ENCODE assay signal across 19 cellular contexts in the genomic region with DNA sequence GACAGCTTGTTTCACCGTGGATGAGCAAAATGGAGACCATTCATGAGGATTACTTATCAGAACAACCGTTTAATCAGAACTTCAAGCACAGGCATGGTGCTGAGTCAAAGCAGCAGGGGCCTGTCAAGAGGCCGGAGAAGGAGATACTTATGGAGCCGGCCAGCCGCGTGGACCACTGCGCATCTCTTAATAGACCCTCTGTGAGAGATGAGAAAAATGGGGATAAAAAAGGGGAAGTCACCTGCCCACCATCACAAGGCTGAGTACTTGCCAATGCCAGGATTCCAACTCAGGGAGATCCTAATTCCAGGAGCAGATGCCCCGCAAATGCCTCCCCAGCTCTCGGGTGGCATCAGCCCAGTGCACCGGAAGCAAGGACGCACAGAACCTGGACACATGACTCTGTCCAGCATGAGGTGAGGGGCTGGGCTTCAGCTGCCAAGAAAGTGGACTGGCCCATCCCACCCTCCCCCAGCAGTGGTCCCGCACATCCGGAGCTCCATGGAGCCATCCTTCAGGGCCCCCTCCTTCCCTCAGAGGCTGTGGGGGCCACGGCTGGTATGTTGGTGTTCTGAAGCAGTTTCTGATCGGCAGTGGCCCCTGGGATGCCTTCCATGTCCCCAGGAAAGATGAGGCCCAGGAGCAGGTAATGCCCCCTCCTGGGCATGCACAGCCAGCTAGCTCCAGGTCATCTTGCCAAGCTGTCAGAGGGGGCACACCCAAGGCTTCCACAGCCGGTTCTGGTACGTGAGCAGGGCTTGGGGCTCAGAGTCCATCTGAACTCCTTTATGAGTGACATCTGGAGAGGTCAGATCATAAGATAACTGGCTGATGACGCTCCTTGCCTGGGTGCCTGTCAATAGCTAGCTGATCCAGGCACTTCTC.
DNase-seq lines count a peak whose midpoint lies in the region; ATAC-seq and TF ChIP-seq lines count a peak whose summit lies in the region.
"Had no signal": no experiment of that assay in that cellular context is flagged by ENCODE, and none has a peak within 500 bp of the region (broad histone marks: within the 10 kb centered on the region; RNA-seq: fewer than 3 reads in every experiment).

No MANE protein-coding gene starts in this region.

- peak overlapping the region; percentile 94 to 100 (median 98); a peak in 20 of 22 replicates for H3K4me2 ChIP-seq in BLaER1 treated with 17β-estradiol and CSF1 and Interleukin-3, amounts not matched to agents 10 nM and 100 nM
- H3K4me2 ChIP-seq: A549, KMS-11 had no signal

- H3K4me1 ChIP-seq in BLaER1 treated with 17β-estradiol and CSF1 and Interleukin-3, amounts not matched to agents 10 nM and 100 nM, result peaks cover 21 to 56% (median 52%) of the 10 kb centered on the region in 10 experiments
- H3K4me1 ChIP-seq in endodermal cell (ENCODE audit: control insufficient read depth, insufficient read depth, low read length), result no peaks in the 10 kb centered on the region
- H3K4me1 ChIP-seq in thoracic aorta (ENCODE audit: control insufficient read depth in 1 of 2, low read depth in 2 of 2), result peaks cover 34 to 82% of the 10 kb centered on the region in 2 donors
- H3K4me1 ChIP-seq in mucosa of descending colon (ENCODE audit: low read depth), result no peaks in the 10 kb centered on the region
- H3K4me1 ChIP-seq: A549, BE2C had no signal

- H3K36me3 Mint-ChIP-seq in endodermal cell (ENCODE audit: low read depth), result no peaks in the 10 kb centered on the region

- H3K9me3 ChIP-seq in BLaER1 treated with 17β-estradiol and CSF1 and Interleukin-3, amounts not matched to agents 10 nM and 100 nM (replicated peaks in 1 of 11), result no peaks in the 10 kb centered on the region
- no peaks in the 10 kb centered on the region for H3K9me3 ChIP-seq in endodermal cell (ENCODE audit: control insufficient read depth, low read length)
- no peaks in the 10 kb centered on the region for H3K9me3 ChIP-seq in thoracic aorta
- H3K9me3 ChIP-seq in mucosa of descending colon, result peaks cover 20% of the 10 kb centered on the region
- H3K9me3 ChIP-seq: A549, BE2C had no signal

- WGBS in endodermal cell (ENCODE audit: insufficient coverage in 1 of 2, insufficient read length in 1 of 2), 2 experiments, result 88 to 96% methylated on average over 12 to 18 of the region's 18 CpGs

- DNase-seq in NCI-H82 (lab: John Stamatoyannopoulos, UW), result peak; percentile 63
- DNase-seq in endodermal cell, result peak; percentile 13
- no peak for DNase-seq in thoracic aorta (ENCODE audit: low spot score)
- no peak for DNase-seq in SKM-1 treated with dmso at 0.1 percent for 144 hours (lab: John Stamatoyannopoulos, UW; ENCODE audit: unreplicated experiment)
- DNase-seq in mucosa of descending colon, result no peak
- no peak for DNase-seq in activated T-cell treated with anti-CD3 and anti-CD28 coated beads for 4 hours
- DNase-seq: BE2C; CD4-positive, alpha-beta T cell; COR-L47; DMS79; IMR-90; NCI-H1092 treated with DMSO at 0.1 percent for 48 hours; NCI-H2029 treated with DMSO at 0.1 percent for 48 hours; NCI-H226; NCI-H510A treated with DMSO at 0.1 percent for 48 hours; SHP77 had no signal

- H4K20me1 ChIP-seq in BLaER1 treated with 17β-estradiol and CSF1 and Interleukin-3, amounts not matched to agents 10 nM and 100 nM, result peaks cover 0 to 67% (median 47%) of the 10 kb centered on the region in 11 experiments; a peak in 18 of 22 replicates

- H3K9ac ChIP-seq in BLaER1 treated with 17β-estradiol and CSF1 and Interleukin-3, amounts not matched to agents 10 nM and 100 nM, result peak overlapping the region in 1 of 11 experiments; percentile 55; a peak in 1 of 22 replicates
- H3K9ac ChIP-seq in endodermal cell (ENCODE audit: extremely low read depth, low read length, poor library complexity, severe bottlenecking), result no peak overlapping the region
- H3K9ac ChIP-seq: KMS-11 had no signal

- no peak overlapping the region for H3K27ac Mint-ChIP-seq in endodermal cell
- H3K27ac Mint-ChIP-seq: CD4-positive, alpha-beta T cell had no signal

- TF ChIP-seq CTCF in endodermal cell (conservative IDR thresholded peaks at IDR 0.05), result no peak
- TF ChIP-seq CTCF in thoracic aorta (IDR thresholded peaks at IDR 0.05), result no peak
- TF ChIP-seq CTCF in mucosa of descending colon (IDR thresholded peaks at IDR 0.05), result no peak

- peak overlapping the region in 2 of 10 experiments; percentile 57 to 59; a peak in 1 of 20 replicates for H3K4me3 ChIP-seq in BLaER1 treated with 17β-estradiol and CSF1 and Interleukin-3, amounts not matched to agents 10 nM and 100 nM
- H3K4me3 ChIP-seq in endodermal cell (ENCODE audit: low read length), result no peak overlapping the region
- H3K4me3 ChIP-seq in thoracic aorta, result no peak overlapping the region
- no peak overlapping the region for H3K4me3 ChIP-seq in mucosa of descending colon
- H3K4me3 ChIP-seq: A549 had no signal

- H3K4me1 Mint-ChIP-seq in endodermal cell, result no peaks in the 10 kb centered on the region

- peaks cover 17 to 80% (median 45%) of the 10 kb centered on the region in 11 experiments; a peak in 19 of 22 replicates for H3K27me3 ChIP-seq in BLaER1 treated with 17β-estradiol and CSF1 and Interleukin-3, amounts not matched to agents 10 nM and 100 nM
- no peaks in the 10 kb centered on the region for H3K27me3 ChIP-seq in endodermal cell (ENCODE audit: control insufficient read depth, insufficient read depth, low read length, poor library complexity, severe bottlenecking)
- H3K27me3 ChIP-seq in thoracic aorta (replicated peaks; ENCODE audit: insufficient read depth), result no peaks in the 10 kb centered on the region
- H3K27me3 ChIP-seq: BE2C had no signal

- peaks cover 0 to 27% (median 6%) of the 10 kb centered on the region in 11 experiments; a peak in 11 of 22 replicates for H3K36me3 ChIP-seq in BLaER1 treated with 17β-estradiol and CSF1 and Interleukin-3, amounts not matched to agents 10 nM and 100 nM
- no peaks in the 10 kb centered on the region for H3K36me3 ChIP-seq in endodermal cell (ENCODE audit: control insufficient read depth, insufficient read depth, low read length)
- H3K36me3 ChIP-seq in thoracic aorta, result peaks cover 11% of the 10 kb centered on the region
- H3K36me3 ChIP-seq in mucosa of descending colon (ENCODE audit: low read depth), result no peaks in the 10 kb centered on the region
- H3K36me3 ChIP-seq: BE2C had no signal

- no peak overlapping the region for H3K27ac ChIP-seq in BLaER1 treated with 17β-estradiol and CSF1 and Interleukin-3, amounts not matched to agents 10 nM and 100 nM
- H3K27ac ChIP-seq in endodermal cell (ENCODE audit: low read depth, low read length), result no peak overlapping the region
- H3K27ac ChIP-seq in thoracic aorta, result peak overlapping the region; percentile 81 to 87
- H3K27ac ChIP-seq: A549, KMS-11 had no signal

- H3K9me3 Mint-ChIP-seq in endodermal cell, result no peaks in the 10 kb centered on the region
- H3K9me3 Mint-ChIP-seq: CD4-positive, alpha-beta T cell had no signal

- H3K4me3 Mint-ChIP-seq in endodermal cell, result no peak overlapping the region
- H3K4me3 Mint-ChIP-seq: CD4-positive, alpha-beta T cell had no signal

- no peaks in the 10 kb centered on the region for H3K27me3 Mint-ChIP-seq in endodermal cell (ENCODE audit: insufficient read depth)
- H3K27me3 Mint-ChIP-seq: CD4-positive, alpha-beta T cell had no signal

- ATAC-seq in thoracic aorta (ENCODE audit: insufficient number of reproducible peaks, low FRiP score, low read depth), result no peak
- ATAC-seq in mucosa of descending colon, result no peak
- ATAC-seq: A549 had no signal

- intact Hi-C loops in mucosa of descending colon (cut with DNase I, micrococcal nuclease), result no loop called here

Comparison
In these comparisons a context has a peak if more than half of its experiments do, and no peak if none do; other contexts are left out.
1. H3K27ac ChIP-seq: peak in thoracic aorta (2 of 2); none in BLaER1 treated with 17β-estradiol and CSF1 and Interleukin-3, amounts not matched to agents 10 nM and 100 nM (0 of 11) and endodermal cell (single experiment).
2. DNase-seq: peak in NCI-H82 (single experiment) and endodermal cell (single experiment); none in thoracic aorta (single experiment), SKM-1 treated with dmso at 0.1 percent for 144 hours (single experiment), mucosa of descending colon (0 of 3) and activated T-cell treated with anti-CD3 and anti-CD28 coated beads for 4 hours (single experiment).